ENCODE assay signal across 24 cellular contexts in the genomic region with DNA sequence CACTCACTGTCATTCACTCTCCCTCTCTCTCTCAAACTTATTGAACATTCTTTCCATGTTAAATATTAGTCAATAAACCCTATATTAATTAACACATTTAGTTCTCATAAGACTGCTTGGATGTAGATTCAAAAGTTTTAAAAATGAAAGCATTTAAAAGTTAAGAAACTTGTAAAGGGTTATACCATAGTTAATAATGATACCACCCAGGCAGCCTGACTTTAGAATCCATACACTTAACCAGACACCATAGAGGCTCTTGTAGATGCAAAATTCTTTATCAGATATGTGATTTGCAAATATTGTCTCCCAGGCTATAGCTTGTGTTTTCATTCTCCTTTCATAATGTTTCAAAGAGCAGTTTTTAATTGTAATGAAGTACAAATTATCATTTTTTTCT.
"Had no signal": no experiment of that assay in that cellular context is flagged by ENCODE, and none has a peak within 500 bp of the region (broad histone marks: within the 10 kb centered on the region; RNA-seq: fewer than 3 reads in every experiment).

No MANE protein-coding gene starts in this region.

- H3K9ac ChIP-seq: parathyroid adenoma had no signal

- H3K4me1 Mint-ChIP-seq: nephron progenitor cell; stimulated activated naive B cell treated with anti-CD40 and anti-IgM and Interleukin-4, amounts not matched to agents 10 μg/mL and 1 μg/mL and 100 μg/mL, for 72 hours; stimulated activated naive CD8-positive, alpha-beta T cell treated with anti-CD3 and anti-CD28 coated beads, Interleukin-15, amount 100 ng/mL, for 72 hours had no signal

- H3K36me3 ChIP-seq: esophagus squamous epithelium, gastroesophageal sphincter, left ventricle myocardium inferior, lower lobe of right lung, tibial nerve, upper lobe of right lung, vagina had no signal

- DNase-seq: effector memory CD4-positive, alpha-beta T cell; esophagus squamous epithelium; foreskin fibroblast; left cardiac atrium; left ventricle myocardium inferior; lower lobe of right lung; mesenchymal stem cell; midbrain; nephron progenitor cell; psoas muscle; retina; stimulated activated CD4-positive, alpha-beta T cell treated with anti-CD3 and anti-CD28 coated beads, Interleukin-2, amount 100 ng/mL, for 24 hours; stimulated activated CD4-positive, alpha-beta T cell treated with anti-CD3 and anti-CD28 coated beads, Interleukin-4, amount 100 ng/mL, for 4 hours; stimulated activated naive B cell treated with anti-CD40 and anti-IgM and Interleukin-4, amounts not matched to agents 10 μg/mL and 1 μg/mL and 100 μg/mL, for 72 hours; stimulated activated naive CD8-positive, alpha-beta T cell treated with anti-CD3 and anti-CD28 coated beads, Interleukin-15, amount 100 ng/mL, for 72 hours; testis; upper lobe of right lung had no signal

- H3K4me1 ChIP-seq: lower lobe of right lung, parathyroid adenoma, testis had no signal

- H3K27ac Mint-ChIP-seq: immature natural killer cell; nephron progenitor cell; stimulated activated naive B cell treated with anti-CD40 and anti-IgM and Interleukin-4, amounts not matched to agents 10 μg/mL and 1 μg/mL and 100 μg/mL, for 72 hours; stimulated activated naive CD8-positive, alpha-beta T cell treated with anti-CD3 and anti-CD28 coated beads, Interleukin-15, amount 100 ng/mL, for 72 hours had no signal

- H3K27ac ChIP-seq: esophagus squamous epithelium, gastroesophageal sphincter, left ventricle myocardium inferior, lower lobe of right lung, parathyroid adenoma, psoas muscle, testis, tibial nerve, upper lobe of right lung, vagina had no signal

- H3K9me3 Mint-ChIP-seq: stimulated activated naive CD8-positive, alpha-beta T cell treated with anti-CD3 and anti-CD28 coated beads, Interleukin-15, amount 100 ng/mL, for 72 hours had no signal

- H3K36me3 Mint-ChIP-seq: immature natural killer cell; stimulated activated naive B cell treated with anti-CD40 and anti-IgM and Interleukin-4, amounts not matched to agents 10 μg/mL and 1 μg/mL and 100 μg/mL, for 72 hours had no signal

- H3K4me3 Mint-ChIP-seq: nephron progenitor cell; stimulated activated naive B cell treated with anti-CD40 and anti-IgM and Interleukin-4, amounts not matched to agents 10 μg/mL and 1 μg/mL and 100 μg/mL, for 72 hours; stimulated activated naive CD8-positive, alpha-beta T cell treated with anti-CD3 and anti-CD28 coated beads, Interleukin-15, amount 100 ng/mL, for 72 hours had no signal

- ATAC-seq: gastroesophageal sphincter; lower lobe of right lung; psoas muscle; sciatic nerve; stimulated activated naive B cell treated with anti-CD40 and anti-IgM and Interleukin-4, amounts not matched to agents 10 μg/mL and 1 μg/mL and 100 μg/mL, for 72 hours; stimulated activated naive CD8-positive, alpha-beta T cell treated with anti-CD3 and anti-CD28 coated beads, Interleukin-15, amount 100 ng/mL, for 72 hours; upper lobe of right lung had no signal

- H3K27me3 Mint-ChIP-seq: stimulated activated naive B cell treated with anti-CD40 and anti-IgM and Interleukin-4, amounts not matched to agents 10 μg/mL and 1 μg/mL and 100 μg/mL, for 72 hours; stimulated activated naive CD8-positive, alpha-beta T cell treated with anti-CD3 and anti-CD28 coated beads, Interleukin-15, amount 100 ng/mL, for 72 hours had no signal

- H3K4me3 ChIP-seq: esophagus squamous epithelium, gastroesophageal sphincter, left ventricle myocardium inferior, lower lobe of right lung, psoas muscle, testis, tibial nerve, upper lobe of right lung, vagina had no signal

- FAIRE-seq: keratinocyte had no signal

- H3K9me3 ChIP-seq: gastroesophageal sphincter, lower lobe of right lung, psoas muscle, testis, upper lobe of right lung, vagina had no signal
